In the genomic region with DNA sequence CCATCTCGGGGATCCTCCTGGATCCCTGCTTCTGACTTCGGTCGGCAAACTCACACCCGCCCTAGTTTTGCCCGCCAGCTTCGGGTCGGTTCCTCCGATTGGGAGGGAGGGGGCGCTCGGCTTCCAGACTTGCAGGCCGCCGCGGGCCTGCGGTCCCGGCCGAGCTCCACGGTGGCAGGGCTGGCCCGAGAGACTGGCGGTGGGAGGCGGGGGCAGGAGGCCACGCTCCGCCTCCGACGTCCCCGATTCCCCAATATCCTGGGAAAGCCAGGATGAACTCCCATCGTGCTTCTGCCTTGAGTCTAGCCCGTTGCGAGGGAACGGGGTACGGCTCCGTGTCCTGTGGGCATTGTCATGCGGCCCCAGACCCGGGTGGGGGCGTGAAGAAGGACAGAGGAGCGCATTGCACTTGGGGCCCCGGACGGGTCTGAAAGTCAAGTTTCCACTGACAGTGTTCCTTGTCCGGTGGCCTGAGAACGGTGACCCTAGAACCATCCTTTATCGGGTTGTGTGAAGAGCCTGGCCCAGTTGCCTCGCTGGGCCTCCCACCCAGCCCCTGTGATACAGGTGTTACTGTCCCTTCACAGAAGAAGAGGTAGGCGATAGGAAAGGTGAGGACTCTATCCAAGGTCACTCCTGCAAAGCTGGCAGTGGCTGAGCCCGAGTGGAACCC, we compare ENCODE assay signal across 8 cellular contexts. TPM values are rescaled to one million over a fixed set of nuclear protein-coding genes. Genes with fewer than 3 reads are reported as not detected.
DNase-seq lines count a peak whose midpoint lies in the region; ATAC-seq and TF ChIP-seq lines count a peak whose summit lies in the region.

No MANE protein-coding gene starts in this region.

- ATAC-seq in left colon = peak; percentile 81

- H3K4me3 ChIP-seq in coronary artery = peak overlapping the region; percentile 84

- intact Hi-C loops in left colon (cut with DNase I, micrococcal nuclease) = loop anchor here (2.0 to 5.0 kb wide), 2 partner anchors 334 to 337 kb away; no protein-coding TSS in a partner anchor

- peak; percentile 87 for TF ChIP-seq CTCF in coronary artery (IDR thresholded peaks at IDR 0.05)

- DNase-seq in AG20443 (ENCODE audit: low spot score) (peak; percentile 94), GM19238 (ENCODE audit: insufficient read length, low spot score) (peak; percentile 62), NCI-H1105 treated with DMSO at 0.1 percent for 48 hours (lab: John Stamatoyannopoulos, UW) (peak; percentile 56), coronary artery (ENCODE audit: low spot score) (peak; percentile 87), left colon (peak; percentile 53 to 71), cerebellar nuclear complex (lab: John Stamatoyannopoulos, UW) (no peak)
- peak; percentile 45 to 52 for DNase-seq in activated CD4-positive, alpha-beta T cell treated with anti-CD3 and anti-CD28 coated beads for 4 hours
- DNase-seq in stimulated activated CD4-positive, alpha-beta T cell treated with anti-CD3 and anti-CD28 coated beads, Interleukin-1b, Interleukin-23, amount 100 ng/mL, for 24 hours (ENCODE audit: low read depth in 4 of 4, low spot score in 1 of 4) = peak; percentile 20 to 54 (median 40)

- H3K27ac ChIP-seq in coronary artery = peak overlapping the region in 1 of 2 donors; percentile 83

RNA-seq across cellular contexts. Expression of a gene that starts 2.4 kb away (rescaled TPM):
- under 1 TPM; 0.47 to 0.98 TPM for total RNA-seq in left colon

Comparison
In these comparisons a context has a peak if more than half of its experiments do, and no peak if none do; other contexts are left out.
1. DNase-seq: peak in AG20443 (single experiment), GM19238 (single experiment), NCI-H1105 treated with DMSO at 0.1 percent for 48 hours (single experiment), activated CD4-positive, alpha-beta T cell treated with anti-CD3 and anti-CD28 coated beads for 4 hours (2 of 2), coronary artery (single experiment), left colon (2 of 2) and stimulated activated CD4-positive, alpha-beta T cell treated with anti-CD3 and anti-CD28 coated beads, Interleukin-1b, Interleukin-23, amount 100 ng/mL, for 24 hours (4 of 4); none in cerebellar nuclear complex (0 of 2).